Comparison of ENCODE assay signal across 14 cellular contexts in the genomic region with DNA sequence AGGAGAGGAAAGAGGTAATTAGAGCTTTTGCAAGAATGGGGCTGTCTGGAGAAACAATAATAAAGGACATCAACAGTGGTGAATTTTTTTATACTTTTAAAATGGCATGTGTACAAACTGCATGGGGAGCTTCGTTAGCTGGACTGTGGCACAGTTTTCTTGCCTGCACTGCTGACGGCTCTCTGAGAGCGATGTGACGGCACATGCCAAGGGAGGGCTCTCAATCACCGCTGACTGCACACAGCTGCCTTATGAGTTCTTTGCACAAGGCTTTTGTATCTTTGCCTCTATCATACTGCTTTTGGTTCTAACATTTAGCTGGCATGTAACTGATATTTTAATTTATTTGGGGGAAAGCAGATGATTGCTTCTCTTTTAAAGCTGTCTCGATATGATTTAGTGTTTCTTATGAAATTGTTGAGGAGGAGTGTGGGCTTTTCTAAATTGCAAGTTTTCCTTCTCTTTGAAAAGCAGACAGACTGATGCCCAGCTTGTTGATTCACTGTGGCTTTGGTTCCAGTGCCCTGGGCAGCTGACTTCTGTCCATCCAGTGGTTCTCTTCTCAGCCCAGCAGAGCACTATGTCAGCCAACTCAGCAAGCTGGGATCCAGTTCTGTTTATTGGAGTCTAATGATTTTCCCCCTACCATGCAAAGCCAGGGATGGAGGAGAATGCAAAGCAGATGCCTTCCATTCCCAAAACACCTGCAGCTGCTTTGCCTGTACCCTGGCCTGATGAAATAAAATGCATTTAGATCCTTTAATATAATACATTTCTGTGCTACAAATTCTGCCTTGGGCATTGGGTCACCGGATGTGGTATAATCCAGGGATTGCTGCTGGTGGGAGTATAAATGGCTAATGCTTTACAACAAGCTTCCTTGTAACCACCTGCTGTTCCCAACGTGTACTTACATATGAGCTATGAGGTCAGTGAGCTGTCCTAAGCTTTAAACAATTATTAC.
A peak's percentile ranks its signal among the peaks of the same experiment; 100 is the strongest.
DNase-seq lines count a peak whose midpoint lies in the region; ATAC-seq and TF ChIP-seq lines count a peak whose summit lies in the region.
"Had no signal": no experiment of that assay in that cellular context is flagged by ENCODE, and none has a peak within 500 bp of the region (broad histone marks: within the 10 kb centered on the region; RNA-seq: fewer than 3 reads in every experiment).

No MANE protein-coding gene starts in this region.

- DNase-seq in HT1080 (ENCODE audit: low read depth) = peak; percentile 67
- peak; percentile 94 for DNase-seq in NCI-H526 treated with DMSO at 0.1 percent for 48 hours (lab: John Stamatoyannopoulos, UW)
- DNase-seq in effector memory CD8-positive, alpha-beta T cell = no peak
- no peak for DNase-seq in neural progenitor cell (ENCODE audit: low spot score)
- DNase-seq in A673 (ENCODE audit: low spot score) = no peak
- no peak for DNase-seq in gastrocnemius medialis
- DNase-seq in activated CD4-positive, alpha-beta T cell treated with anti-CD3 and anti-CD28 coated beads for 4 hours = no peak
- DNase-seq: activated CD8-positive, alpha-beta memory T cell treated with anti-CD3 and anti-CD28 coated beads for 24 hours; COR-L47 had no signal

- H3K79me2 ChIP-seq in neural progenitor cell (ENCODE audit: low read depth) = peaks cover 27% of the 10 kb centered on the region

- H3K9ac ChIP-seq in neural progenitor cell = no peak overlapping the region

- in situ Hi-C loops in gastrocnemius medialis (cut with MboI; ENCODE audit: low sequenced_read_pairs in 4 of 4) = no loop called here

- H3K36me3 Mint-ChIP-seq in effector memory CD8-positive, alpha-beta T cell (ENCODE audit: insufficient read depth) = peaks cover 22% of the 10 kb centered on the region
- peaks cover 14% of the 10 kb centered on the region for H3K36me3 Mint-ChIP-seq in neural progenitor cell

- no peaks in the 10 kb centered on the region for H3K9me3 Mint-ChIP-seq in effector memory CD8-positive, alpha-beta T cell
- no peaks in the 10 kb centered on the region for H3K9me3 Mint-ChIP-seq in neural progenitor cell
- H3K9me3 Mint-ChIP-seq: activated naive CD4-positive, alpha-beta T cell treated with anti-CD3 and anti-CD28 coated beads, Interleukin-2, amount 50 U/mL, for 24 hours had no signal

- no TSS peak for BruUV-seq in A673 (replicated peaks; lab: Mats Ljungman, UMichigan)

- H3K9me3 ChIP-seq in neural progenitor cell (ENCODE audit: low read depth) = no peaks in the 10 kb centered on the region
- no peaks in the 10 kb centered on the region for H3K9me3 ChIP-seq in A673 (ENCODE audit: low read depth, low read length, poor library complexity, severe bottlenecking)
- H3K9me3 ChIP-seq in gastrocnemius medialis = no peaks in the 10 kb centered on the region
- H3K9me3 ChIP-seq: tibial nerve had no signal

- no peak overlapping the region for H3K27ac ChIP-seq in neural progenitor cell
- H3K27ac ChIP-seq in A673 (ENCODE audit: low read depth, low read length, poor library complexity, severe bottlenecking) = no peak overlapping the region
- H3K27ac ChIP-seq in gastrocnemius medialis = no peak overlapping the region
- H3K27ac ChIP-seq: tibial nerve had no signal

- no peak overlapping the region for H3K4me3 Mint-ChIP-seq in effector memory CD8-positive, alpha-beta T cell
- no peak overlapping the region for H3K4me3 Mint-ChIP-seq in neural progenitor cell
- H3K4me3 Mint-ChIP-seq: activated naive CD4-positive, alpha-beta T cell treated with anti-CD3 and anti-CD28 coated beads, Interleukin-2, amount 50 U/mL, for 24 hours had no signal

- peaks cover 17 to 37% of the 10 kb centered on the region in 2 donors for H3K4me1 Mint-ChIP-seq in effector memory CD8-positive, alpha-beta T cell (ENCODE audit: low read depth in 2 of 2)
- peaks cover 48% of the 10 kb centered on the region for H3K4me1 Mint-ChIP-seq in neural progenitor cell

- no peak overlapping the region for H2AFZ ChIP-seq in neural progenitor cell (replicated peaks)

- H3K27ac Mint-ChIP-seq in effector memory CD8-positive, alpha-beta T cell = peak overlapping the region; percentile 16 to 23
- H3K27ac Mint-ChIP-seq in neural progenitor cell = peak overlapping the region; percentile 1
- H3K27ac Mint-ChIP-seq: activated naive CD4-positive, alpha-beta T cell treated with anti-CD3 and anti-CD28 coated beads, Interleukin-2, amount 50 U/mL, for 24 hours had no signal

- no peaks in the 10 kb centered on the region for H3K27me3 Mint-ChIP-seq in effector memory CD8-positive, alpha-beta T cell
- H3K27me3 Mint-ChIP-seq in neural progenitor cell (ENCODE audit: insufficient read depth, low read depth) = no peaks in the 10 kb centered on the region
- H3K27me3 Mint-ChIP-seq: activated naive CD4-positive, alpha-beta T cell treated with anti-CD3 and anti-CD28 coated beads, Interleukin-2, amount 50 U/mL, for 24 hours had no signal

- H4K20me1 ChIP-seq in neural progenitor cell (ENCODE audit: low read depth) = peaks cover 85% of the 10 kb centered on the region

- POLR2A ChIA-PET in A673 (lab: Charles Lee; ENCODE audit: low non-redundant PET) = no interaction called here

- TF ChIP-seq CTCF in neural progenitor cell (IDR thresholded peaks at IDR 0.05) (no peak), A673 (conservative IDR thresholded peaks at IDR 0.05; ENCODE audit: low read depth, low read length) (no peak), gastrocnemius medialis (IDR thresholded peaks at IDR 0.05 in 4 of 5, conservative IDR thresholded peaks at IDR 0.05 in 1 of 5) (no peak)

- no peaks in the 10 kb centered on the region for H3K27me3 ChIP-seq in neural progenitor cell
- no peaks in the 10 kb centered on the region for H3K27me3 ChIP-seq in A673 (replicated peaks; ENCODE audit: insufficient read depth, low read depth, low read length, poor library complexity)
- no peaks in the 10 kb centered on the region for H3K27me3 ChIP-seq in gastrocnemius medialis
- H3K27me3 ChIP-seq: tibial nerve had no signal

- peaks cover 20% of the 10 kb centered on the region for H3F3A ChIP-seq in neural progenitor cell (ENCODE audit: low read depth)

- no peak for TF ChIP-seq POLR2A in gastrocnemius medialis (IDR thresholded peaks at IDR 0.05)

- H3K4me3 ChIP-seq in neural progenitor cell (no peak overlapping the region), A673 (ENCODE audit: low read depth, low read length, poor library complexity, severe bottlenecking) (no peak overlapping the region), gastrocnemius medialis (no peak overlapping the region)
- H3K4me3 ChIP-seq: smooth muscle cell, tibial nerve had no signal

- H3K36me3 ChIP-seq in neural progenitor cell (no peaks in the 10 kb centered on the region), A673 (ENCODE audit: insufficient read depth, low read length, poor library complexity, severe bottlenecking) (no peaks in the 10 kb centered on the region), gastrocnemius medialis (no peaks in the 10 kb centered on the region)
- H3K36me3 ChIP-seq: tibial nerve had no signal

- H3K4me2 ChIP-seq in neural progenitor cell = no peak overlapping the region
- H3K4me2 ChIP-seq: smooth muscle cell had no signal

- peaks cover 58% of the 10 kb centered on the region for H3K4me1 ChIP-seq in neural progenitor cell
- H3K4me1 ChIP-seq in A673 (ENCODE audit: insufficient read depth, low read length, poor library complexity, severe bottlenecking) = peaks cover 2% of the 10 kb centered on the region
- peaks cover 0 to 11% of the 10 kb centered on the region in 2 donors for H3K4me1 ChIP-seq in gastrocnemius medialis

- no peak for ATAC-seq in effector memory CD8-positive, alpha-beta T cell (replicated peaks)
- ATAC-seq in gastrocnemius medialis (no peak), HG03442 (IDR thresholded peaks at IDR 0.05; ENCODE audit: unreplicated experiment) (no peak)
- ATAC-seq: esophagus mucosa had no signal

- intact Hi-C loops in A673 (cut with micrococcal nuclease; ENCODE audit: unreplicated experiment) = no loop called here
- intact Hi-C loops in gastrocnemius medialis (cut with DNase I; ENCODE audit: low total_unique reads) = no loop called here

- CTCF ChIA-PET in A673 (lab: Charles Lee) = no interaction called here

Comparison
In these comparisons a context has a peak if more than half of its experiments do, and no peak if none do; other contexts are left out.
1. DNase-seq: peak in HT1080 (single experiment) and NCI-H526 treated with DMSO at 0.1 percent for 48 hours (single experiment); none in effector memory CD8-positive, alpha-beta T cell (0 of 3), neural progenitor cell (single experiment), A673 (single experiment), gastrocnemius medialis (0 of 2) and activated CD4-positive, alpha-beta T cell treated with anti-CD3 and anti-CD28 coated beads for 4 hours (0 of 2).